ENCODE assay signal across 19 cellular contexts in genomic region chr12:90773526-90773925, GRCh38.
"Had no signal": no experiment of that assay in that cellular context is flagged by ENCODE, and none has a peak within 500 bp of the region (broad histone marks: within the 10 kb centered on the region; RNA-seq: fewer than 3 reads in every experiment).

No MANE protein-coding gene starts in this region.

- H3K4me1 ChIP-seq: sigmoid colon, spleen, testis had no signal

- ATAC-seq: activated CD8-positive, alpha-beta T cell treated with anti-CD3 and anti-CD28 coated beads, Interleukin-2, amount 10 ng/mL, durations not matched to agents 7 days and 5 days; left lobe of liver; stimulated activated memory B cell treated with anti-CD40 and anti-IgM and Interleukin-4, amounts not matched to agents 10 μg/mL and 1 μg/mL and 100 μg/mL, for 72 hours had no signal

- H3K4me3 ChIP-seq: cardiac muscle cell, dorsolateral prefrontal cortex, lung, sigmoid colon, spleen, testis had no signal

- H3K27ac ChIP-seq: cardiac muscle cell, dorsolateral prefrontal cortex, sigmoid colon, spleen, testis had no signal

- H3K36me3 ChIP-seq: cardiac muscle cell, sigmoid colon, spleen had no signal

- H3K27me3 ChIP-seq: cardiac muscle cell, dorsolateral prefrontal cortex, sigmoid colon, spleen, testis had no signal

- DNase-seq: activated CD4-positive, alpha-beta T cell treated with anti-CD3 and anti-CD28 coated beads for 48 hours; activated CD4-positive, CD25-positive, alpha-beta regulatory T cell; activated CD8-positive, alpha-beta T cell treated with anti-CD3 and anti-CD28 coated beads, Interleukin-2, amount 10 ng/mL, durations not matched to agents 7 days and 5 days; activated naive CD4-positive, alpha-beta T cell treated with Interleukin-2 at 50 U/mL for 16 hours; activated naive CD8-positive, alpha-beta T cell treated with anti-CD3 and anti-CD28 coated beads, Interleukin-2, amount 10 ng/mL, durations not matched to agents 7 days and 5 days; activated T-cell treated with anti-CD3 and anti-CD28 coated beads, Interleukin-2, amount 50 U/mL, for 24 hours; dorsolateral prefrontal cortex; hypothalamus; nucleus accumbens; posterior cingulate gyrus; sigmoid colon; spleen; stimulated activated CD4-positive, alpha-beta T cell treated with anti-CD3 and anti-CD28 coated beads, Interleukin-4, amount 100 ng/mL, for 4 hours; T1000; testis had no signal

- H3K9me3 ChIP-seq: sigmoid colon, spleen, testis had no signal
